16 cellular contexts compared by ENCODE assay signal in the genomic region with DNA sequence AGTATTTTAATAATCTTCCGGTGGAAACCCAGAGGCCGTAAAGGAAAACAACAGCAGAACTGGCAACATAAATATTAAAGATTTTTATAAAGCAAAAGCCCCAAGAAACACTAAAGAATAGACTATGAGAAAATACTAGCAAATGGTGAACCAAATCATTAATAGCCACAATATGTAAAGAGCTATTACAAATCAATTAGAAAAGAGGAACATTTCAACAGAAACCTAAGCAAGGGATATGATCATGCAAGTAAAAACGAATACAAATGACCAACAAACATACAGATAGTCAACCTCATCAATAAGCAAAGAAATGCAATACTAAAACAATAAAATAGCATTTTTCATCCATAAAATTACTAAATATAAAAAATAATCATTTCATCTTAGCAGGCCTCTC.
"Had no signal": no experiment of that assay in that cellular context is flagged by ENCODE, and none has a peak within 500 bp of the region (broad histone marks: within the 10 kb centered on the region; RNA-seq: fewer than 3 reads in every experiment).

No MANE protein-coding gene starts in this region.

- H3K27me3 Mint-ChIP-seq: activated CD4-positive, alpha-beta memory T cell treated with anti-CD3 and anti-CD28 coated beads, Interleukin-2, amount 10 ng/mL, durations not matched to agents 7 days and 5 days; activated CD4-positive, alpha-beta T cell treated with anti-CD3 and anti-CD28 coated beads for 36 hours; T-cell had no signal

- H3K4me3 Mint-ChIP-seq: activated CD4-positive, alpha-beta memory T cell treated with anti-CD3 and anti-CD28 coated beads, Interleukin-2, amount 10 ng/mL, durations not matched to agents 7 days and 5 days; activated CD4-positive, alpha-beta T cell treated with anti-CD3 and anti-CD28 coated beads for 36 hours; T-cell had no signal

- H3K27me3 ChIP-seq: MG63 had no signal

- H3K27ac ChIP-seq: KMS-11, WERI-Rb-1 had no signal

- H3K27ac Mint-ChIP-seq: activated CD4-positive, alpha-beta memory T cell treated with anti-CD3 and anti-CD28 coated beads, Interleukin-2, amount 10 ng/mL, durations not matched to agents 7 days and 5 days; activated CD4-positive, alpha-beta T cell treated with anti-CD3 and anti-CD28 coated beads for 36 hours; activated naive CD4-positive, alpha-beta T cell treated with anti-CD3 and anti-CD28 coated beads, Interleukin-2, amount 50 U/mL, for 72 hours; activated T-cell treated with anti-CD3 and anti-CD28 coated beads, Interleukin-2, amount 50 U/mL, for 72 hours; T-cell had no signal

- ATAC-seq: activated CD4-positive, alpha-beta T cell treated with anti-CD3 and anti-CD28 coated beads for 36 hours; activated naive CD4-positive, alpha-beta T cell treated with anti-CD3 and anti-CD28 coated beads, Interleukin-2, amount 50 U/mL, for 72 hours; activated T-cell treated with anti-CD3 and anti-CD28 coated beads, Interleukin-2, amount 50 U/mL, for 72 hours; T-cell had no signal

- FAIRE-seq: colon had no signal

- H3K4me3 ChIP-seq: MG63 had no signal

- H3K4me2 ChIP-seq: KMS-11 had no signal

- H3K9ac ChIP-seq: KMS-11 had no signal

- DNase-seq: activated CD4-positive, alpha-beta memory T cell treated with anti-CD3 and anti-CD28 coated beads, Interleukin-2, amount 10 ng/mL, durations not matched to agents 7 days and 5 days; activated CD4-positive, alpha-beta T cell treated with anti-CD3 and anti-CD28 coated beads for 36 hours; activated CD4-positive, alpha-beta T cell treated with anti-CD3 and anti-CD28 coated beads, Interleukin-2, amount 50 U/mL, for 1 hour; activated T-cell treated with anti-CD3 and anti-CD28 coated beads, Interleukin-2, amount 50 U/mL, for 72 hours; cerebellar nuclear complex; NCI-H1105; NCI-H1436; NCI-H187; NCI-H524; SIG-M5; T-cell; WERI-Rb-1 had no signal
